ENCODE assay signal across 8 cellular contexts in genomic region chr9:137277329-137278041, GRCh38. TPM values are rescaled to one million over a fixed set of nuclear protein-coding genes. Genes with fewer than 3 reads are reported as not detected.
A peak's percentile ranks its signal among the peaks of the same experiment; 100 is the strongest.
DNase-seq lines count a peak whose midpoint lies in the region; FAIRE-seq and TF ChIP-seq lines count a peak whose summit lies in the region.

Gene TOR4A, plus strand, starts transcription at chr9:137277726. Its CDS starts 964 bp downstream, at chr9:137278690.

- H3K4me1 Mint-ChIP-seq in HFFc6 (ENCODE audit: low read depth) = peaks cover 16% of the 10 kb centered on the region
- no peaks in the 10 kb centered on the region for H3K4me1 Mint-ChIP-seq in astrocyte (ENCODE audit: low read depth, unreplicated experiment)

- H3K27me3 ChIP-seq in astrocyte (ENCODE audit: insufficient read depth, low read length) = no peaks in the 10 kb centered on the region

- H3K4me3 ChIP-seq in astrocyte (ENCODE audit: insufficient read depth, low read depth, low read length) (peak within 1 kb of the TSS; percentile 73), retinal pigment epithelial cell (ENCODE audit: low read length) (peak within 1 kb of the TSS; percentile 65)

- H3K36me3 Mint-ChIP-seq in HFFc6 (ENCODE audit: low read depth) (peaks cover 2% of the 10 kb centered on the region; the same call in 1 of the 2 replicates), astrocyte (ENCODE audit: low read depth, unreplicated experiment) (peaks cover under 1% of the 10 kb centered on the region)

- H2AFZ ChIP-seq in astrocyte (ENCODE audit: low read depth, low read length) = no peak within 1 kb of the TSS

- H3K27ac ChIP-seq in astrocyte (ENCODE audit: low read depth, low read length) = peak within 1 kb of the TSS; percentile 50

- H3K36me3 ChIP-seq in astrocyte (ENCODE audit: insufficient read depth, low read length) = no peaks in the 10 kb centered on the region

- FAIRE-seq in astrocyte (lab: Jason Lieb, UNC) = no peak

- peak within 1 kb of the TSS; percentile 74 for H3K9ac ChIP-seq in astrocyte (ENCODE audit: low read length)

- DNase-seq in activated effector memory CD4-positive, alpha-beta T cell treated with anti-CD3 and anti-CD28 coated beads, Interleukin-2, amount 50 U/mL, for 16 hours = peak; percentile 74
- no peak for DNase-seq in activated effector memory CD4-positive, alpha-beta T cell treated with Interleukin-2 at 50 U/mL for 16 hours
- peak; percentile 85 for DNase-seq in HFFc6
- peak; percentile 95 to 98 for DNase-seq in NOMO-1 (lab: John Stamatoyannopoulos, UW; ENCODE audit: unreplicated experiment in 2 of 2)
- peak; percentile 75 for DNase-seq in astrocyte (ENCODE audit: low read depth)
- DNase-seq in hepatic stellate cell (ENCODE audit: low spot score) = peak; percentile 94
- DNase-seq in retinal pigment epithelial cell (ENCODE audit: low read depth) = peak; percentile 59
- DNase-seq in NCI-H1417 treated with DMSO at 0.1 percent for 48 hours (lab: John Stamatoyannopoulos, UW) = no peak

- peak; percentile 67 for TF ChIP-seq CTCF in HFFc6 (IDR thresholded peaks at IDR 0.05)
- no peak for TF ChIP-seq CTCF in astrocyte (IDR thresholded peaks at IDR 0.05; ENCODE audit: insufficient read depth, low read depth, low read length)
- TF ChIP-seq CTCF in retinal pigment epithelial cell (conservative IDR thresholded peaks at IDR 0.05; ENCODE audit: low read depth, low read length) = peak; percentile 43

- H4K20me1 ChIP-seq in astrocyte (ENCODE audit: insufficient read depth, low read length) = peaks cover 52% of the 10 kb centered on the region

- peaks cover 32% of the 10 kb centered on the region for H3K4me1 ChIP-seq in astrocyte (ENCODE audit: insufficient read depth, low read length)

- H3K27ac Mint-ChIP-seq in HFFc6 (peak within 1 kb of the TSS; percentile 97), astrocyte (ENCODE audit: unreplicated experiment) (no peak within 1 kb of the TSS)

- H3K27me3 Mint-ChIP-seq in HFFc6 (ENCODE audit: insufficient read depth) (peaks cover 7% of the 10 kb centered on the region), astrocyte (ENCODE audit: low read depth, unreplicated experiment) (no peaks in the 10 kb centered on the region)

- peaks cover 28% of the 10 kb centered on the region for H3K79me2 ChIP-seq in astrocyte (ENCODE audit: insufficient read depth, low read length)

- peak within 1 kb of the TSS; percentile 96 for H3K4me3 Mint-ChIP-seq in HFFc6
- peak within 1 kb of the TSS; percentile 80 for H3K4me3 Mint-ChIP-seq in astrocyte (ENCODE audit: unreplicated experiment)

- H3K4me2 ChIP-seq in astrocyte (ENCODE audit: low read length) = peak within 1 kb of the TSS; percentile 93

- no peaks in the 10 kb centered on the region for H3K9me3 ChIP-seq in astrocyte (ENCODE audit: insufficient read depth, low read depth, low read length)

- H3K9me3 Mint-ChIP-seq in HFFc6 = no peaks in the 10 kb centered on the region
- H3K9me3 Mint-ChIP-seq in astrocyte (ENCODE audit: unreplicated experiment) = no peaks in the 10 kb centered on the region

RNA-seq across cellular contexts. Expression of gene TOR4A, which starts in this region (rescaled TPM):
- 10 to 100 TPM; 58.4 to 76.2 (median 62.2) TPM for total RNA-seq in HFFc6 (2021; fragmentation: NEBNext Ultra II Directional; extraction: Animal tissue kit (Norgen Biotek cat#: 25700))
- total RNA-seq in astrocyte = 10.8 and 11.8 TPM in 2 replicates

Comparison
In these comparisons a context has a peak if more than half of its experiments do, and no peak if none do; other contexts are left out.
1. DNase-seq: peak in activated effector memory CD4-positive, alpha-beta T cell treated with anti-CD3 and anti-CD28 coated beads, Interleukin-2, amount 50 U/mL, for 16 hours (single experiment), HFFc6 (single experiment), NOMO-1 (2 of 2), astrocyte (single experiment), hepatic stellate cell (single experiment) and retinal pigment epithelial cell (single experiment); none in activated effector memory CD4-positive, alpha-beta T cell treated with Interleukin-2 at 50 U/mL for 16 hours (single experiment) and NCI-H1417 treated with DMSO at 0.1 percent for 48 hours (single experiment).